27 cellular contexts compared by ENCODE assay signal in genomic region chr9:65426231-65426630, GRCh38.
"Had no signal": no experiment of that assay in that cellular context is flagged by ENCODE, and none has a peak within 500 bp of the region (broad histone marks: within the 10 kb centered on the region; RNA-seq: fewer than 3 reads in every experiment).

No MANE protein-coding gene starts in this region.

- H3K36me3 Mint-ChIP-seq: activated naive CD8-positive, alpha-beta T cell had no signal

- DNase-seq: activated CD4-positive, alpha-beta memory T cell treated with anti-CD3 and anti-CD28 coated beads, Interleukin-2, amount 10 ng/mL, durations not matched to agents 7 days and 5 days; activated CD4-positive, alpha-beta T cell treated with anti-CD3 and anti-CD28 coated beads for 1 hour; activated CD4-positive, alpha-beta T cell treated with anti-CD3 and anti-CD28 coated beads for 48 hours; activated CD4-positive, CD25-positive, alpha-beta regulatory T cell; activated CD8-positive, alpha-beta memory T cell treated with anti-CD3 and anti-CD28 coated beads for 24 hours; activated CD8-positive, alpha-beta memory T cell treated with anti-CD3 and anti-CD28 coated beads, Interleukin-2, amount 10 ng/mL, durations not matched to agents 7 days and 5 days; activated CD8-positive, alpha-beta memory T cell treated with anti-CD3 and anti-CD28 coated beads, Interleukin-2, amount 50 U/mL, for 48 hours; activated effector memory CD4-positive, alpha-beta T cell treated with Interleukin-2 at 50 U/mL for 16 hours; activated naive CD4-positive, alpha-beta T cell treated with anti-CD3 and anti-CD28 coated beads, Interleukin-2, amount 10 ng/mL, durations not matched to agents 7 days and 5 days; activated naive CD8-positive, alpha-beta T cell treated with anti-CD3 and anti-CD28 coated beads, Interleukin-2, amount 50 U/mL, for 24 hours; activated T-cell treated with anti-CD3 and anti-CD28 coated beads, Interleukin-2, amount 50 U/mL, for 48 hours; aorta; Kasumi-1; KG1; MG63; NCI-H1048; NCI-H1436 treated with DMSO at 0.1 percent for 48 hours; NCI-H1694 treated with DMSO at 0.1 percent for 48 hours; NCI-H2029; NCI-H345; NCI-H524 treated with DMSO at 0.1 percent for 48 hours; SHP77; SJCRH30; T1000; WERI-Rb-1 had no signal

- H3K4me1 Mint-ChIP-seq: activated CD4-positive, alpha-beta memory T cell treated with anti-CD3 and anti-CD28 coated beads, Interleukin-2, amount 10 ng/mL, durations not matched to agents 7 days and 5 days; activated CD8-positive, alpha-beta memory T cell treated with anti-CD3 and anti-CD28 coated beads, Interleukin-2, amount 10 ng/mL, durations not matched to agents 7 days and 5 days; activated naive CD4-positive, alpha-beta T cell treated with anti-CD3 and anti-CD28 coated beads, Interleukin-2, amount 10 ng/mL, durations not matched to agents 7 days and 5 days; activated naive CD8-positive, alpha-beta T cell treated with anti-CD3 and anti-CD28 coated beads, Interleukin-2, amount 50 U/mL, for 24 hours had no signal

- ATAC-seq: activated CD8-positive, alpha-beta memory T cell treated with anti-CD3 and anti-CD28 coated beads, Interleukin-2, amount 10 ng/mL, durations not matched to agents 7 days and 5 days; activated naive CD8-positive, alpha-beta T cell treated with anti-CD3 and anti-CD28 coated beads, Interleukin-2, amount 50 U/mL, for 24 hours; Panc1 had no signal

- H3K27me3 Mint-ChIP-seq: activated CD4-positive, alpha-beta memory T cell treated with anti-CD3 and anti-CD28 coated beads, Interleukin-2, amount 10 ng/mL, durations not matched to agents 7 days and 5 days; activated CD8-positive, alpha-beta memory T cell treated with anti-CD3 and anti-CD28 coated beads, Interleukin-2, amount 10 ng/mL, durations not matched to agents 7 days and 5 days; activated naive CD4-positive, alpha-beta T cell treated with anti-CD3 and anti-CD28 coated beads, Interleukin-2, amount 10 ng/mL, durations not matched to agents 7 days and 5 days; activated naive CD8-positive, alpha-beta T cell; activated naive CD8-positive, alpha-beta T cell treated with anti-CD3 and anti-CD28 coated beads, Interleukin-2, amount 50 U/mL, for 24 hours had no signal

- H3K4me3 Mint-ChIP-seq: activated CD4-positive, alpha-beta memory T cell treated with anti-CD3 and anti-CD28 coated beads, Interleukin-2, amount 10 ng/mL, durations not matched to agents 7 days and 5 days; activated CD8-positive, alpha-beta memory T cell treated with anti-CD3 and anti-CD28 coated beads, Interleukin-2, amount 10 ng/mL, durations not matched to agents 7 days and 5 days; activated naive CD4-positive, alpha-beta T cell treated with anti-CD3 and anti-CD28 coated beads, Interleukin-2, amount 10 ng/mL, durations not matched to agents 7 days and 5 days; activated naive CD8-positive, alpha-beta T cell; activated naive CD8-positive, alpha-beta T cell treated with anti-CD3 and anti-CD28 coated beads, Interleukin-2, amount 50 U/mL, for 24 hours had no signal

- H3K27ac Mint-ChIP-seq: activated CD4-positive, alpha-beta memory T cell treated with anti-CD3 and anti-CD28 coated beads, Interleukin-2, amount 10 ng/mL, durations not matched to agents 7 days and 5 days; activated CD8-positive, alpha-beta memory T cell treated with anti-CD3 and anti-CD28 coated beads, Interleukin-2, amount 10 ng/mL, durations not matched to agents 7 days and 5 days; activated naive CD4-positive, alpha-beta T cell treated with anti-CD3 and anti-CD28 coated beads, Interleukin-2, amount 10 ng/mL, durations not matched to agents 7 days and 5 days; activated naive CD8-positive, alpha-beta T cell; activated naive CD8-positive, alpha-beta T cell treated with anti-CD3 and anti-CD28 coated beads, Interleukin-2, amount 50 U/mL, for 24 hours had no signal
